Comparison of ENCODE assay signal across 1 cellular context in genomic region chr19:6479836-6480398, GRCh38.
A peak's percentile ranks its signal among the peaks of the same experiment; 100 is the strongest.
TF ChIP-seq lines count a peak whose summit lies in the region.

No MANE protein-coding gene starts in this region.

TF ChIP-seq in HepG2, 621 proteins besides CTCF, POLR2A, EP300 and RAD21:
- TF ChIP-seq ZNF704 (CRISPR knock-in tag; IDR thresholded peaks at IDR 0.05; ENCODE audit: borderline replicate concordance) = no peak
- TF ChIP-seq ZNF646 (CRISPR knock-in tag; IDR thresholded peaks at IDR 0.05) = 0 out of 2 replicates have a peak, but pooled peaks have one; percentile 22
- peak; percentile 46 for TF ChIP-seq MNT (IDR thresholded peaks at IDR 0.05)
- no peak for TF ChIP-seq ZNF205 (CRISPR knock-in tag; IDR thresholded peaks at IDR 0.05)
- TF ChIP-seq ONECUT2 (CRISPR knock-in tag; IDR thresholded peaks at IDR 0.05) = no peak
